Comparison of ENCODE assay signal across 16 cellular contexts in the genomic region with DNA sequence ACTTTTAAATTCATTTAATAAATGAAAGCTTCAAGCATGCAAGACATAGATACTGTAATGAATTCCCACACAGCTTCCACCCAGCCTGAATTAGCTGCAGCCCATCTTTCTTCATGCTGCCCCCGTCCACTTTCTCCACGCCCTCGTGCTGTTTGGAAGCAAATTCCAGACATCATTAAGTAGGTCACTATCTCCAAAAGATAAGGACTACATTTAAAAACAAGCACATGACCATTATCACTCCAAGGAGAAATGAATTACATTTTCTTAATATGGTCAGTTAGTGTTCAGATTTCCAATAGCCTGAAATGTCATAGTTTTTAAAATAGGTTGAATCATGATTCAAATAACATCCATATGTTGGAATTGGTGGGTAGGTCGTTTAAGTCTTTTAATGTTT. TPM values are rescaled to one million over a fixed set of nuclear protein-coding genes. Genes with fewer than 3 reads are reported as not detected.
A peak's percentile ranks its signal among the peaks of the same experiment; 100 is the strongest.
DNase-seq lines count a peak whose midpoint lies in the region; ATAC-seq and TF ChIP-seq lines count a peak whose summit lies in the region.
"Had no signal": no experiment of that assay in that cellular context is flagged by ENCODE, and none has a peak within 500 bp of the region (broad histone marks: within the 10 kb centered on the region; RNA-seq: fewer than 3 reads in every experiment).

No MANE protein-coding gene starts in this region.

- peaks cover 5% of the 10 kb centered on the region for H3F3A ChIP-seq in SK-N-SH (replicated peaks; ENCODE audit: insufficient read depth)

- WGBS in SK-N-SH (ENCODE audit: low lambda C conversion rate), result 66% methylated on average over 4 of the region's 4 CpGs

- no peak overlapping the region for H3K4me3 Mint-ChIP-seq in type B pancreatic cell

- no peaks in the 10 kb centered on the region for H3K9me2 ChIP-seq in SK-N-SH

- H3K27me3 ChIP-seq in DND-41 (ENCODE audit: insufficient read depth, low read length, poor library complexity), result no peaks in the 10 kb centered on the region
- no peaks in the 10 kb centered on the region for H3K27me3 ChIP-seq in SK-N-SH (ENCODE audit: insufficient read depth)
- no peaks in the 10 kb centered on the region for H3K27me3 ChIP-seq in osteoblast (ENCODE audit: insufficient read depth, low read length)
- H3K27me3 ChIP-seq in HAP-1 (ENCODE audit: low read depth), result no peaks in the 10 kb centered on the region
- H3K27me3 ChIP-seq: BE2C, suprapubic skin had no signal

- no peaks in the 10 kb centered on the region for H3K9me3 Mint-ChIP-seq in type B pancreatic cell

- POLR2A ChIA-PET in SK-N-SH (lab: Yijun Ruan, JAX), result no interaction called here

- H3K4me2 ChIP-seq in DND-41 (ENCODE audit: insufficient read depth, low read length), result peak overlapping the region; percentile 37; the same call in 1 of the 2 replicates
- H3K4me2 ChIP-seq in SK-N-SH, result no peak overlapping the region
- H3K4me2 ChIP-seq in osteoblast (ENCODE audit: insufficient read depth, low read length), result peak overlapping the region; percentile 72

- H3K9ac ChIP-seq in DND-41 (ENCODE audit: low read depth, low read length), result no peak overlapping the region
- H3K9ac ChIP-seq in SK-N-SH, result no peak overlapping the region

- TF ChIP-seq EP300 in SK-N-SH (IDR thresholded peaks at IDR 0.05; ENCODE audit: borderline replicate concordance in 1 of 2, low read depth in 1 of 2, low read length in 1 of 2), result no peak

- H3K36me3 Mint-ChIP-seq in type B pancreatic cell, result peaks cover 4% of the 10 kb centered on the region

- H3K9me3 ChIP-seq in DND-41 (ENCODE audit: insufficient read depth, low read length, severe bottlenecking), result no peaks in the 10 kb centered on the region
- no peaks in the 10 kb centered on the region for H3K9me3 ChIP-seq in SK-N-SH
- no peaks in the 10 kb centered on the region for H3K9me3 ChIP-seq in osteoblast (ENCODE audit: low read depth, low read length)
- no peaks in the 10 kb centered on the region for H3K9me3 ChIP-seq in mucosa of descending colon
- no peaks in the 10 kb centered on the region for H3K9me3 ChIP-seq in HAP-1
- H3K9me3 ChIP-seq: BE2C, suprapubic skin had no signal

- H4K20me1 ChIP-seq in DND-41 (ENCODE audit: insufficient read depth, low read length) (peaks cover 92% of the 10 kb centered on the region), SK-N-SH (ENCODE audit: insufficient read depth) (no peaks in the 10 kb centered on the region), osteoblast (ENCODE audit: insufficient read depth, low read length) (peaks cover 9% of the 10 kb centered on the region)

- H3K27me3 Mint-ChIP-seq in type B pancreatic cell, result no peaks in the 10 kb centered on the region

- TF ChIP-seq RAD21 in SK-N-SH (IDR thresholded peaks at IDR 0.05; ENCODE audit: low read length), result no peak

- no peak overlapping the region for H3K4me3 ChIP-seq in DND-41 (ENCODE audit: low read depth in 1 of 2, low read length in 2 of 2)
- no peak overlapping the region for H3K4me3 ChIP-seq in SK-N-SH (ENCODE audit: low read depth in 2 of 2, low read length in 1 of 2)
- no peak overlapping the region for H3K4me3 ChIP-seq in fibroblast of the aortic adventitia (ENCODE audit: low read depth, low read length)
- no peak overlapping the region for H3K4me3 ChIP-seq in osteoblast (ENCODE audit: insufficient read depth, low read length)
- H3K4me3 ChIP-seq in mucosa of descending colon, result no peak overlapping the region
- H3K4me3 ChIP-seq in HAP-1, result no peak overlapping the region
- H3K4me3 ChIP-seq: coronary artery, lung, suprapubic skin had no signal

- no peak for TF ChIP-seq CTCF in DND-41 (IDR thresholded peaks at IDR 0.05; ENCODE audit: borderline replicate concordance, extremely low read depth, low read length, poor library complexity, severe bottlenecking)
- TF ChIP-seq CTCF in SK-N-SH (IDR thresholded peaks at IDR 0.05), result no peak
- TF ChIP-seq CTCF in fibroblast of the aortic adventitia (IDR thresholded peaks at IDR 0.05; ENCODE audit: insufficient read depth, low read length), result no peak
- TF ChIP-seq CTCF in osteoblast (IDR thresholded peaks at IDR 0.05; ENCODE audit: extremely low read depth, low read depth, low read length), result no peak
- no peak for TF ChIP-seq CTCF in type B pancreatic cell (conservative IDR thresholded peaks at IDR 0.05)
- no peak for TF ChIP-seq CTCF in mucosa of descending colon (IDR thresholded peaks at IDR 0.05)

- H3K36me3 ChIP-seq in DND-41 (ENCODE audit: insufficient read depth, low read length) (no peaks in the 10 kb centered on the region), SK-N-SH (replicated peaks in 1 of 2; ENCODE audit: control insufficient read depth in 1 of 2, insufficient read depth in 2 of 2, low read length in 1 of 2) (no peaks in the 10 kb centered on the region), osteoblast (ENCODE audit: insufficient read depth, low read length) (no peaks in the 10 kb centered on the region), mucosa of descending colon (ENCODE audit: low read depth) (no peaks in the 10 kb centered on the region), HAP-1 (replicated peaks) (no peaks in the 10 kb centered on the region)
- H3K36me3 ChIP-seq: BE2C, suprapubic skin had no signal

- DNase-seq in DND-41, result no peak
- DNase-seq in SK-N-SH, result peak; percentile 39
- peak; percentile 29 for DNase-seq in fibroblast of the aortic adventitia (ENCODE audit: low read depth)
- no peak for DNase-seq in osteoblast (ENCODE audit: insufficient read length, low spot score, missing footprints)
- DNase-seq in KG1 (lab: John Stamatoyannopoulos, UW), result no peak
- DNase-seq in type B pancreatic cell (ENCODE audit: extremely low spot score, unreplicated experiment), result no peak
- no peak for DNase-seq in mucosa of descending colon
- DNase-seq in HAP-1 (ENCODE audit: low spot score in 2 of 2), result no peak
- DNase-seq: activated CD4-positive, alpha-beta T cell treated with anti-CD3 and anti-CD28 coated beads for 4 hours; BE2C; NCI-H187 treated with DMSO at 0.1 percent for 48 hours; NCI-H510A; nucleus accumbens had no signal

- H3K27ac Mint-ChIP-seq in type B pancreatic cell, result no peak overlapping the region

- H3K4me1 ChIP-seq in DND-41 (ENCODE audit: insufficient read depth, low read length) (peaks cover 46% of the 10 kb centered on the region), SK-N-SH (ENCODE audit: control insufficient read depth in 1 of 2, insufficient read depth in 2 of 2, low read depth in 1 of 2, low read length in 1 of 2) (peaks cover 20 to 23% of the 10 kb centered on the region in 2 experiments; a peak in 3 of 4 replicates), osteoblast (ENCODE audit: insufficient read depth, low read length) (peaks cover 18% of the 10 kb centered on the region), mucosa of descending colon (ENCODE audit: low read depth) (peaks cover 45% of the 10 kb centered on the region), HAP-1 (peaks cover 21% of the 10 kb centered on the region)

- peaks cover 31% of the 10 kb centered on the region for H3K4me1 Mint-ChIP-seq in type B pancreatic cell (ENCODE audit: unreplicated experiment)

- intact Hi-C loops in mucosa of descending colon (cut with DNase I, micrococcal nuclease), result no loop called here

- CTCF ChIA-PET in SK-N-SH (lab: Yijun Ruan, JAX), result interaction anchor here (0.7 to 9.5 kb wide), 6 partner anchors 11 to 487 kb away, joined by 3 to 126 read pairs (median 6); partner anchors contain the start of gene LMTK2

- H3K79me2 ChIP-seq in DND-41 (ENCODE audit: insufficient read depth, low read length), result peaks cover 52% of the 10 kb centered on the region
- H3K79me2 ChIP-seq in SK-N-SH (ENCODE audit: insufficient read depth), result peaks cover 22% of the 10 kb centered on the region; the same call in 1 of the 2 replicates
- H3K79me2 ChIP-seq in osteoblast (ENCODE audit: insufficient read depth, low read length), result peaks cover 41% of the 10 kb centered on the region

- H2AFZ ChIP-seq in DND-41 (ENCODE audit: low read depth, low read length) (no peak overlapping the region), SK-N-SH (ENCODE audit: low read depth) (no peak overlapping the region), osteoblast (ENCODE audit: low read length) (no peak overlapping the region)

- H3K27ac ChIP-seq in DND-41 (ENCODE audit: low read length) (no peak overlapping the region), SK-N-SH (ENCODE audit: low read depth in 2 of 2, low read length in 1 of 2) (no peak overlapping the region), osteoblast (ENCODE audit: low read depth, low read length) (peak overlapping the region; percentile 81)
- H3K27ac ChIP-seq: coronary artery, suprapubic skin had no signal

- no peak for ATAC-seq in DND-41 (ENCODE audit: insufficient read depth, low read depth)
- no peak for ATAC-seq in mucosa of descending colon

- in situ Hi-C loops in HAP-1 (cut with MboI; ENCODE audit: low sequenced_read_pairs), result no loop called here

TF ChIP-seq in SK-N-SH, 30 proteins besides CTCF, POLR2A, EP300 and RAD21:
- no peak for TF ChIP-seq SIN3A (IDR thresholded peaks at IDR 0.05; ENCODE audit: borderline replicate concordance, low read depth, low read length)
- TF ChIP-seq FOXJ3 (CRISPR knock-in tag; IDR thresholded peaks at IDR 0.05), result no peak
- no peak for TF ChIP-seq EZH2phosphoT487 (IDR thresholded peaks at IDR 0.05; ENCODE audit: borderline replicate concordance, low read depth)
- TF ChIP-seq, protein P1, sequence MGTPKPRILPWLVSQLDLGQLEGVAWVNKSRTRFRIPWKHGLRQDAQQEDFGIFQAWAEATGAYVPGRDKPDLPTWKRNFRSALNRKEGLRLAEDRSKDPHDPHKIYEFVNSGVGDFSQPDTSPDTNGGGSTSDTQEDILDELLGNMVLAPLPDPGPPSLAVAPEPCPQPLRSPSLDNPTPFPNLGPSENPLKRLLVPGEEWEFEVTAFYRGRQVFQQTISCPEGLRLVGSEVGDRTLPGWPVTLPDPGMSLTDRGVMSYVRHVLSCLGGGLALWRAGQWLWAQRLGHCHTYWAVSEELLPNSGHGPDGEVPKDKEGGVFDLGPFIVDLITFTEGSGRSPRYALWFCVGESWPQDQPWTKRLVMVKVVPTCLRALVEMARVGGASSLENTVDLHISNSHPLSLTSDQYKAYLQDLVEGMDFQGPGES (IDR thresholded peaks at IDR 0.05; ENCODE audit: low read depth, low read length), result no peak
- no peak for TF ChIP-seq GATA2 (CRISPR knock-in tag; IDR thresholded peaks at IDR 0.05)
- no peak for TF ChIP-seq TAF1 (IDR thresholded peaks at IDR 0.05; ENCODE audit: borderline replicate concordance, low read depth, low read length)
- no peak for TF ChIP-seq JUND (IDR thresholded peaks at IDR 0.05)
- no peak for TF ChIP-seq YY1 (IDR thresholded peaks at IDR 0.05; ENCODE audit: low read depth)
- no peak for TF ChIP-seq RFX5 (IDR thresholded peaks at IDR 0.05; ENCODE audit: low read length)
- TF ChIP-seq MXI1 (IDR thresholded peaks at IDR 0.05; ENCODE audit: low read depth, low read length), result no peak
- no peak for TF ChIP-seq NFIC (IDR thresholded peaks at IDR 0.05; ENCODE audit: borderline replicate concordance)
TF ChIP-seq in SK-N-SH: peak in this region for 0.

RNA-seq across cellular contexts. Expression of gene LMTK2, which starts 24.3 kb away (rescaled TPM):
- polyA plus RNA-seq in SK-N-SH (2012; rRNA removed), result 6.8 and 9.0 TPM in 2 replicates
- 5.4 and 6.7 TPM in 2 replicates for polyA plus RNA-seq in SK-N-SH (2012; cell fraction: cytosol; rRNA removed)
- 12.6 and 13.3 TPM in 2 replicates for polyA plus RNA-seq in SK-N-SH (2012; cell fraction: nucleus; rRNA removed)
- total RNA-seq in fibroblast of the aortic adventitia (ENCODE audit: low replicate concordance) (9.8 and 10.8 TPM in 2 replicates), osteoblast (11.5 and 14.1 TPM in 2 replicates), type B pancreatic cell (ENCODE audit: low replicate concordance) (20.6 and 21.9 TPM in 2 replicates), mucosa of descending colon (10 to 100 TPM; 48.6 to 70.2 (median 52.9) TPM)

Comparison
In these comparisons a context has a peak if more than half of its experiments do, and no peak if none do; other contexts are left out.
1. DNase-seq: peak in SK-N-SH (single experiment) and fibroblast of the aortic adventitia (single experiment); none in DND-41 (single experiment), osteoblast (single experiment), KG1 (single experiment), type B pancreatic cell (single experiment), mucosa of descending colon (0 of 3) and HAP-1 (0 of 2).